In the genomic region with DNA sequence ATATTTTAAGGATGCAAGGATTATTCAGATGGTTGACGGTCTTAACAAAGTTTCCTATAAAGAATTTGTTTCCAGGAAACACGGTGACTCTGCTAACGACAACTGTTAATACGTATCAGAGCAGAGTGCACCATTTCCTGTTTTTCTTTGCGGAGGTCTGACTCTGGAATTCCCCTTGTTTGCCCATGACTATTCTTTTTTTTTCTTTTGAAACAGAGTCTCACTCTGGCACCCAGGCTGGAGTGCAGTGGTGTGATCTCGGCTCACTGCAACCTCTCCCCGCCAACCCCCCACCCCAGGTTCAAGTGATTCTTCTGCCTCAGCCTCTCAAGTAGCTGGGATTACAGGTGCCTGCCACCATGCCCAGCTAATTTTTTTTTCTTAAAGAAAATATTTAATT, we compare ENCODE assay signal across 8 cellular contexts.
A peak's percentile ranks its signal among the peaks of the same experiment; 100 is the strongest.
DNase-seq lines count a peak whose midpoint lies in the region; ATAC-seq and TF ChIP-seq lines count a peak whose summit lies in the region.

No MANE protein-coding gene starts in this region.

- H3K27ac ChIP-seq in KOPT-K1 (ENCODE audit: low read depth, low read length, poor library complexity, severe bottlenecking) (peak overlapping the region; percentile 68), endodermal cell (ENCODE audit: low read depth, low read length) (no peak overlapping the region)

- H3K9me3 ChIP-seq in KOPT-K1 (ENCODE audit: insufficient read depth, low read length, poor library complexity, severe bottlenecking) (no peaks in the 10 kb centered on the region), endodermal cell (ENCODE audit: control insufficient read depth, low read length) (no peaks in the 10 kb centered on the region)

- DNase-seq in A172 (ENCODE audit: low spot score) (peak; percentile 91), activated T-cell treated with anti-CD3 and anti-CD28 coated beads for 24 hours (ENCODE audit: low read depth) (peak; percentile 49), left cardiac atrium (no peak), AML-193 (lab: John Stamatoyannopoulos, UW) (no peak), endodermal cell (no peak)
- DNase-seq in stimulated activated CD4-positive, alpha-beta T cell treated with anti-CD3 and anti-CD28 coated beads, Interleukin-4, amount 100 ng/mL, for 4 hours: peak; percentile 50 to 79

- no peak overlapping the region for H3K9ac ChIP-seq in endodermal cell (ENCODE audit: extremely low read depth, low read length, poor library complexity, severe bottlenecking)

- TF ChIP-seq CTCF in endodermal cell (conservative IDR thresholded peaks at IDR 0.05): no peak

- no peak overlapping the region for H3K27ac Mint-ChIP-seq in endodermal cell

- no peaks in the 10 kb centered on the region for H3K27me3 Mint-ChIP-seq in endodermal cell (ENCODE audit: insufficient read depth)

- peaks cover 12% of the 10 kb centered on the region for H3K4me1 Mint-ChIP-seq in endodermal cell

- 94% methylated on average over 5 to 7 of the region's 7 CpGs for WGBS in endodermal cell (ENCODE audit: insufficient coverage in 1 of 2, insufficient read length in 1 of 2), 2 experiments

- no peak overlapping the region for H3K4me3 ChIP-seq in endodermal cell (ENCODE audit: low read length)

- H3K36me3 Mint-ChIP-seq in endodermal cell (ENCODE audit: low read depth): no peaks in the 10 kb centered on the region

- ATAC-seq in GM19467 (IDR thresholded peaks at IDR 0.05; ENCODE audit: unreplicated experiment): peak; percentile 33
- peak; percentile 69 to 73 for ATAC-seq in left cardiac atrium

- H3K4me3 Mint-ChIP-seq in endodermal cell: no peak overlapping the region

- H3K36me3 ChIP-seq in KOPT-K1 (ENCODE audit: insufficient read depth, low read length): peaks cover 6% of the 10 kb centered on the region
- H3K36me3 ChIP-seq in endodermal cell (ENCODE audit: control insufficient read depth, insufficient read depth, low read length): no peaks in the 10 kb centered on the region

- intact Hi-C loops in left cardiac atrium (cut with DNase I): no loop called here

- H3K4me1 ChIP-seq in endodermal cell (ENCODE audit: control insufficient read depth, insufficient read depth, low read length): peaks cover 3% of the 10 kb centered on the region

- no peaks in the 10 kb centered on the region for H3K9me3 Mint-ChIP-seq in endodermal cell

- no peaks in the 10 kb centered on the region for H3K27me3 ChIP-seq in endodermal cell (ENCODE audit: control insufficient read depth, insufficient read depth, low read length, poor library complexity, severe bottlenecking)

Comparison
In these comparisons a context has a peak if more than half of its experiments do, and no peak if none do; other contexts are left out.
1. DNase-seq: peak in A172 (single experiment), activated T-cell treated with anti-CD3 and anti-CD28 coated beads for 24 hours (single experiment) and stimulated activated CD4-positive, alpha-beta T cell treated with anti-CD3 and anti-CD28 coated beads, Interleukin-4, amount 100 ng/mL, for 4 hours (2 of 2); none in left cardiac atrium (single experiment), AML-193 (0 of 2) and endodermal cell (single experiment).